ENCODE assay signal across 2 cellular contexts in the genomic region with DNA sequence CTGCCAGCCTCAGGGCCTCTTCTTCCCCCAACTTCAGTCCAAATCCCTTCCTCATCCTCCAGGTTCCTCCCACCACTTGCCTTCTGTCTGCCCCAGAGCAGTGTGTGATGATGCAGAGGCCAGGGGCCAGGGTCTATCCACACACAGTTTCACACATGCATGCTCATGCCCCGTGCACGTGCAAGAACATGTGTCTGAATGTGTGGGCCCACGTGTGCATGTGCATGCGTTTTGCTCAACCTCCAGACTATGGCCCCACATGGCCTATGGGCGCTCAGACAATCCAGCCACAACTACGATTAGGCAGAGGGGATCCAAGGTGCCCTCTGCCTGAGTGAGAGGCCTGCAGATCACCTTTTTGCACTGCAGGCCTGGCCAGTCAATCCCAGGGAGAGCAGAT.
A peak's percentile ranks its signal among the peaks of the same experiment; 100 is the strongest.
TF ChIP-seq lines count a peak whose summit lies in the region.

No MANE protein-coding gene starts in this region.

TF ChIP-seq in HEK293, 187 proteins besides CTCF, POLR2A, EP300 and RAD21:
- no peak for TF ChIP-seq HOXA7 (CRISPR knock-in tag; IDR thresholded peaks at IDR 0.05; ENCODE audit: borderline replicate concordance)
- TF ChIP-seq ZBTB20 (tag by site-specific recombination; IDR thresholded peaks at IDR 0.05) = no peak
- peak; percentile 66 for TF ChIP-seq ZBTB17 (tag by site-specific recombination; IDR thresholded peaks at IDR 0.05)

TF ChIP-seq in HepG2, 621 proteins besides CTCF, POLR2A, EP300 and RAD21:
- TF ChIP-seq, protein P1, sequence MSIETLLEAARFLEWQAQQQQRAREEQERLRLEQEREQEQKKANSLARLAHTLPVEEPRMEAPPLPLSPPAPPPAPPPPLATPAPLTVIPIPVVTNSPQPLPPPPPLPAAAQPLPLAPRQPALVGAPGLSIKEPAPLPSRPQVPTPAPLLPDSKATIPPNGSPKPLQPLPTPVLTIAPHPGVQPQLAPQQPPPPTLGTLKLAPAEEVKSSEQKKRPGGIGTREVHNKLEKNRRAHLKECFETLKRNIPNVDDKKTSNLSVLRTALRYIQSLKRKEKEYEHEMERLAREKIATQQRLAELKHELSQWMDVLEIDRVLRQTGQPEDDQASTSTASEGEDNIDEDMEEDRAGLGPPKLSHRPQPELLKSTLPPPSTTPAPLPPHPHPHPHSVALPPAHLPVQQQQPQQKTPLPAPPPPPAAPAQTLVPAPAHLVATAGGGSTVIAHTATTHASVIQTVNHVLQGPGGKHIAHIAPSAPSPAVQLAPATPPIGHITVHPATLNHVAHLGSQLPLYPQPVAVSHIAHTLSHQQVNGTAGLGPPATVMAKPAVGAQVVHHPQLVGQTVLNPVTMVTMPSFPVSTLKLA (IDR thresholded peaks at IDR 0.05) = peak; percentile 98
- TF ChIP-seq ZNF282 (IDR thresholded peaks at IDR 0.05; ENCODE audit: partially characterized antibody) = no peak
